ENCODE assay signal across 27 cellular contexts in the genomic region with DNA sequence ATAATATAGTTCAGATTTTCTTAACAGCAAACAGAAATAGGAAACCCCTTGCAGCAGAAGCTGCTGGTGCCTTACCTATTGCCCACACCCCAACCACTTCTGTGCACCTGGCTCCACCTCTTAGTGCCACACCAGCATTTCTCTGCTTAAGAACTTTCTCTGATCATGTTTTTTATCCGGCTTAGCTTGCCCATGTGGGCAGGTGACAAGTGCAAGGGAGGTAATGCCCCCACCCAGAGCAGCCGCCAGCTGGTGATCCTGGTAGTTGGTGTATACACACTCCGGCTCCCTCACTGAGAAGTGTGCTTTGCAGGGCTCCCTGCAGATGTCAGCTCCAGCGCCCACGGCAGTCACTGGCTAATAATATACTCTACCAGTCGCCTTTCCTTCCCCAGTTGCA.
DNase-seq lines count a peak whose midpoint lies in the region; ATAC-seq and TF ChIP-seq lines count a peak whose summit lies in the region.
"Had no signal": no experiment of that assay in that cellular context is flagged by ENCODE, and none has a peak within 500 bp of the region (broad histone marks: within the 10 kb centered on the region; RNA-seq: fewer than 3 reads in every experiment).

No MANE protein-coding gene starts in this region.

- POLR2A ChIA-PET in CD4-positive, alpha-beta memory T cell (lab: Charles Lee; ENCODE audit: partially characterized antibody), result no interaction called here

- H3K4me1 ChIP-seq in CD4-positive, alpha-beta memory T cell (ENCODE audit: insufficient read depth, low read length), result peaks cover 28% of the 10 kb centered on the region
- peaks cover 2% of the 10 kb centered on the region for H3K4me1 ChIP-seq in endodermal cell (ENCODE audit: control insufficient read depth, insufficient read depth, low read length)
- H3K4me1 ChIP-seq: lower lobe of right lung had no signal

- no peak overlapping the region for H3K9ac ChIP-seq in endodermal cell (ENCODE audit: extremely low read depth, low read length, poor library complexity, severe bottlenecking)

- DNase-seq in DMS 273 (lab: John Stamatoyannopoulos, UW; ENCODE audit: unreplicated experiment) (peak; percentile 71), DMS 273 treated with DMSO at 0.1 percent for 48 hours (lab: John Stamatoyannopoulos, UW) (no peak), NCI-H1417 treated with DMSO at 0.1 percent for 48 hours (lab: John Stamatoyannopoulos, UW) (peak; percentile 43), NCI-H524 treated with DMSO at 0.1 percent for 48 hours (lab: John Stamatoyannopoulos, UW) (peak; percentile 69), memory B cell (ENCODE audit: low spot score in 2 of 2) (no peak), NCI-H748 treated with DMSO at 0.1 percent for 48 hours (lab: John Stamatoyannopoulos, UW) (no peak), endodermal cell (no peak)
- no peak for DNase-seq in CD4-positive, alpha-beta memory T cell
- DNase-seq: activated CD4-positive, alpha-beta T cell treated with anti-CD3 and anti-CD28 coated beads for 1 hour; activated naive CD4-positive, alpha-beta T cell; activated T-cell treated with anti-CD3 and anti-CD28 coated beads, Interleukin-2, amount 50 U/mL, for 24 hours; AML-193; DND-41; effector CD8-positive, alpha-beta T cell; erythroblast; GOT3; lower lobe of right lung; MV-4-11; NCI-H2029 treated with DMSO at 0.1 percent for 48 hours; sigmoid colon; stimulated activated CD8-positive, alpha-beta memory T cell treated with anti-CD3 and anti-CD28 coated beads, Interleukin-4, amount 100 ng/mL, for 48 hours; transverse colon had no signal

- 88% methylated on average over 4 to 6 of the region's 6 CpGs for WGBS in endodermal cell (ENCODE audit: insufficient coverage in 1 of 2, insufficient read length in 1 of 2), 2 experiments

- ATAC-seq in memory B cell (ENCODE audit: low read depth), result no peak
- ATAC-seq: lower lobe of right lung, Panc1 had no signal

- no peaks in the 10 kb centered on the region for H3K9me3 ChIP-seq in CD4-positive, alpha-beta memory T cell (ENCODE audit: control insufficient read depth in 1 of 2, low read length in 2 of 2)
- no peaks in the 10 kb centered on the region for H3K9me3 ChIP-seq in endodermal cell (ENCODE audit: control insufficient read depth, low read length)
- H3K9me3 ChIP-seq: adrenal gland, lower lobe of right lung, sigmoid colon, transverse colon had no signal

- no peaks in the 10 kb centered on the region for H3K27me3 ChIP-seq in CD4-positive, alpha-beta memory T cell (ENCODE audit: insufficient read depth, low read length)
- no peaks in the 10 kb centered on the region for H3K27me3 ChIP-seq in endodermal cell (ENCODE audit: control insufficient read depth, insufficient read depth, low read length, poor library complexity, severe bottlenecking)
- H3K27me3 ChIP-seq: adrenal gland, sigmoid colon, transverse colon had no signal

- no peaks in the 10 kb centered on the region for H3K36me3 ChIP-seq in CD4-positive, alpha-beta memory T cell (ENCODE audit: insufficient read depth, low read length)
- H3K36me3 ChIP-seq in endodermal cell (ENCODE audit: control insufficient read depth, insufficient read depth, low read length), result no peaks in the 10 kb centered on the region
- H3K36me3 ChIP-seq: adrenal gland, lower lobe of right lung, sigmoid colon, transverse colon had no signal

- H3K27ac Mint-ChIP-seq in memory B cell, result peak overlapping the region; percentile 56
- H3K27ac Mint-ChIP-seq in CD4-positive, alpha-beta memory T cell, result no peak overlapping the region
- no peak overlapping the region for H3K27ac Mint-ChIP-seq in endodermal cell
- H3K27ac Mint-ChIP-seq: activated T-cell treated with anti-CD3 and anti-CD28 coated beads, Interleukin-2, amount 50 U/mL, for 24 hours; brain; progenitor cell of endocrine pancreas had no signal

- intact Hi-C loops in CD4-positive, alpha-beta memory T cell (cut with micrococcal nuclease), result no loop called here

- H3K4me3 Mint-ChIP-seq in memory B cell (no peak overlapping the region), endodermal cell (no peak overlapping the region)
- no peak overlapping the region for H3K4me3 Mint-ChIP-seq in CD4-positive, alpha-beta memory T cell
- H3K4me3 Mint-ChIP-seq: activated T-cell treated with anti-CD3 and anti-CD28 coated beads, Interleukin-2, amount 50 U/mL, for 24 hours; brain had no signal

- H3K9me3 Mint-ChIP-seq in memory B cell (no peaks in the 10 kb centered on the region), endodermal cell (no peaks in the 10 kb centered on the region)
- H3K9me3 Mint-ChIP-seq in CD4-positive, alpha-beta memory T cell, result no peaks in the 10 kb centered on the region
- H3K9me3 Mint-ChIP-seq: activated T-cell treated with anti-CD3 and anti-CD28 coated beads, Interleukin-2, amount 50 U/mL, for 24 hours had no signal

- H3K27ac ChIP-seq in CD4-positive, alpha-beta memory T cell (ENCODE audit: low read depth, low read length), result no peak overlapping the region
- H3K27ac ChIP-seq in endodermal cell (ENCODE audit: low read depth, low read length), result no peak overlapping the region
- H3K27ac ChIP-seq: 22Rv1, adrenal gland, lower lobe of right lung, sigmoid colon had no signal

- H3K4me3 ChIP-seq in CD4-positive, alpha-beta memory T cell (ENCODE audit: low read length in 2 of 2), result no peak overlapping the region
- no peak overlapping the region for H3K4me3 ChIP-seq in endodermal cell (ENCODE audit: low read length)
- H3K4me3 ChIP-seq: adrenal gland, lower lobe of right lung, sigmoid colon, transverse colon had no signal

- H3K27me3 Mint-ChIP-seq in memory B cell (no peaks in the 10 kb centered on the region), endodermal cell (ENCODE audit: insufficient read depth) (no peaks in the 10 kb centered on the region)
- H3K27me3 Mint-ChIP-seq in CD4-positive, alpha-beta memory T cell, result peaks cover 1 to 2% of the 10 kb centered on the region in 2 donors
- H3K27me3 Mint-ChIP-seq: activated T-cell treated with anti-CD3 and anti-CD28 coated beads, Interleukin-2, amount 50 U/mL, for 24 hours had no signal

- peaks cover 2% of the 10 kb centered on the region for H3K36me3 Mint-ChIP-seq in memory B cell
- no peaks in the 10 kb centered on the region for H3K36me3 Mint-ChIP-seq in CD4-positive, alpha-beta memory T cell
- no peaks in the 10 kb centered on the region for H3K36me3 Mint-ChIP-seq in endodermal cell (ENCODE audit: low read depth)
- H3K36me3 Mint-ChIP-seq: brain had no signal

- TF ChIP-seq CTCF in endodermal cell (conservative IDR thresholded peaks at IDR 0.05), result no peak

- H3K4me1 Mint-ChIP-seq in memory B cell (peaks cover 10% of the 10 kb centered on the region), endodermal cell (peaks cover 10% of the 10 kb centered on the region)
- peaks cover 4 to 18% (median 7%) of the 10 kb centered on the region in 4 donors for H3K4me1 Mint-ChIP-seq in CD4-positive, alpha-beta memory T cell

- CTCF ChIA-PET in CD4-positive, alpha-beta memory T cell (lab: Charles Lee; ENCODE audit: partially characterized antibody), result interaction anchor here (0.7 to 2.8 kb wide), 4 partner anchors 15 to 261 kb away, joined by 3 to 12 read pairs (median 4); no protein-coding TSS in a partner anchor

Comparison
In these comparisons a context has a peak if more than half of its experiments do, and no peak if none do; other contexts are left out.
1. DNase-seq: peak in DMS 273 (single experiment), NCI-H1417 treated with DMSO at 0.1 percent for 48 hours (single experiment) and NCI-H524 treated with DMSO at 0.1 percent for 48 hours (single experiment); none in DMS 273 treated with DMSO at 0.1 percent for 48 hours (single experiment), memory B cell (0 of 2), NCI-H748 treated with DMSO at 0.1 percent for 48 hours (single experiment), CD4-positive, alpha-beta memory T cell (0 of 5) and endodermal cell (single experiment).